8 cellular contexts compared by ENCODE assay signal in genomic region chr2:176122633-176123482, GRCh38. TPM values are rescaled to one million over a fixed set of nuclear protein-coding genes. Genes with fewer than 3 reads are reported as not detected.
DNase-seq lines count a peak whose midpoint lies in the region; ATAC-seq and TF ChIP-seq lines count a peak whose summit lies in the region.

Gene HOXD9, plus strand, starts transcription at chr2:176122719. Its CDS starts 50 bp downstream, at chr2:176122769.

- TF ChIP-seq CTCF in AG09309 (IDR thresholded peaks at IDR 0.05; ENCODE audit: control insufficient read depth, insufficient read depth, low read depth, low read length, missing control alignments): no peak
- TF ChIP-seq CTCF in colonic mucosa (IDR thresholded peaks at IDR 0.05): no peak
- TF ChIP-seq CTCF in GM13976 (IDR thresholded peaks at IDR 0.05; ENCODE audit: borderline replicate concordance, control extremely low read depth, extremely low read depth, insufficient read depth, missing control alignments): no peak

- intact Hi-C loops in colonic mucosa (cut with DNase I): loop anchor here (10.0 kb wide), 2 partner anchors 692 to 1022 kb away; no protein-coding TSS in a partner anchor

- H3K36me3 ChIP-seq in colonic mucosa: no peaks in the 10 kb centered on the region
- H3K36me3 ChIP-seq in mesodermal cell (ENCODE audit: control insufficient read depth, insufficient read depth, low read length): no peaks in the 10 kb centered on the region
- H3K36me3 ChIP-seq in urinary bladder (ENCODE audit: insufficient read depth): no peaks in the 10 kb centered on the region

- H3K27ac ChIP-seq in colonic mucosa: peak within 1 kb of the TSS; percentile 37
- no peak within 1 kb of the TSS for H3K27ac ChIP-seq in mesodermal cell (ENCODE audit: low read depth, low read length, severe bottlenecking)
- H3K27ac ChIP-seq in urinary bladder (ENCODE audit: low read depth): peak within 1 kb of the TSS; percentile 53

- H3K9me3 ChIP-seq in colonic mucosa (no peaks in the 10 kb centered on the region), mesodermal cell (ENCODE audit: control insufficient read depth, low read length) (no peaks in the 10 kb centered on the region)

- WGBS in mesodermal cell (ENCODE audit: insufficient coverage in 2 of 2), 2 experiments: 0 to 1% methylated on average over 69 of the region's 97 CpGs
- 31% methylated on average over 97 of the region's 97 CpGs for WGBS in urinary bladder

- no peak for DNase-seq in AG09309 (ENCODE audit: low read depth)
- peak; percentile 37 for DNase-seq in HT-29 (ENCODE audit: low spot score)
- peak; percentile 81 for DNase-seq in colonic mucosa
- DNase-seq in NCI-H146 treated with DMSO at 0.1 percent for 48 hours (lab: John Stamatoyannopoulos, UW; ENCODE audit: unreplicated experiment): no peak
- DNase-seq in GM13976 (ENCODE audit: low spot score): no peak

- H3K27me3 ChIP-seq in colonic mucosa: peaks cover 68% of the 10 kb centered on the region

- peak within 1 kb of the TSS; percentile 44 to 70 for H3K9ac ChIP-seq in colonic mucosa (ENCODE audit: low read depth in 2 of 2, low read length in 2 of 2)

- H3K4me3 ChIP-seq in AG09309 (ENCODE audit: control insufficient read depth, low read depth, low read length): peak within 1 kb of the TSS; percentile 8; the same call in 1 of the 2 replicates
- peak within 1 kb of the TSS; percentile 57 for H3K4me3 ChIP-seq in colonic mucosa
- H3K4me3 ChIP-seq in mesodermal cell (ENCODE audit: extremely low read depth, insufficient read depth, low read length, poor library complexity, severe bottlenecking): peak within 1 kb of the TSS; percentile 26
- peak within 1 kb of the TSS; percentile 46 for H3K4me3 ChIP-seq in urinary bladder (ENCODE audit: low read depth, low read length)

- H3K4me1 ChIP-seq in colonic mucosa: no peaks in the 10 kb centered on the region
- no peaks in the 10 kb centered on the region for H3K4me1 ChIP-seq in mesodermal cell (ENCODE audit: control insufficient read depth, insufficient read depth, low read length, poor library complexity, severe bottlenecking)
- H3K4me1 ChIP-seq in urinary bladder (ENCODE audit: insufficient read depth): no peaks in the 10 kb centered on the region

- in situ Hi-C loops in GM13976 (cut with MboI; ENCODE audit: low sequenced_read_pairs, unreplicated experiment): loop anchor here (10.0 kb wide), 1 partner anchor 1032 kb away; no protein-coding TSS in a partner anchor

- no peak for ATAC-seq in HG02840 (IDR thresholded peaks at IDR 0.05; ENCODE audit: low FRiP score, unreplicated experiment)

RNA-seq across cellular contexts. Expression of gene HOXD9, which starts in this region (rescaled TPM):
- total RNA-seq in HT-29 (2014; rRNA removed; shearing (Covaris generic)): not detected in 2 replicates
- 1 to 10 TPM in 1 of 2 donors, under 1 TPM in 1; 0.86 to 1.7 TPM for total RNA-seq in colonic mucosa
- 1.9 TPM for polyA plus RNA-seq in mesodermal cell (2013, experiment 1 of 2)
- polyA plus RNA-seq in mesodermal cell (2013, experiment 2 of 2): 2.1 TPM
- total RNA-seq in urinary bladder: 2.9 TPM
- polyA plus RNA-seq in urinary bladder: 5.6 TPM

Comparison
In these comparisons a context has a peak if more than half of its experiments do, and no peak if none do; other contexts are left out.
1. Peak in DNase-seq in HT-29; RNA of the gene not detected or under 1 TPM.